28 cellular contexts compared by ENCODE assay signal in genomic region chrY:21001102-21001501, GRCh38.
"Had no signal": no experiment of that assay in that cellular context is flagged by ENCODE, and none has a peak within 500 bp of the region (broad histone marks: within the 10 kb centered on the region; RNA-seq: fewer than 3 reads in every experiment).

No MANE protein-coding gene starts in this region.

- H3K27ac Mint-ChIP-seq: naive thymus-derived CD4-positive, alpha-beta T cell; natural killer cell; nephron; neural progenitor cell; progenitor cell of endocrine pancreas; stimulated activated memory B cell treated with anti-CD40 and anti-IgM and Interleukin-4, amounts not matched to agents 10 μg/mL and 1 μg/mL and 100 μg/mL, for 72 hours; stimulated activated naive CD8-positive, alpha-beta T cell treated with anti-CD3 and anti-CD28 coated beads, Interleukin-15, Interleukin-2, amounts not matched to agents 100 ng/mL and 50 ng/mL, for 24 hours; type B pancreatic cell had no signal

- DNase-seq: naive thymus-derived CD4-positive, alpha-beta T cell; natural killer cell; occipital lobe; ovary; posterior cingulate gyrus; psoas muscle; right cardiac atrium; right lobe of liver; sigmoid colon; small intestine; stimulated activated CD4-positive, alpha-beta T cell treated with anti-CD3 and anti-CD28 coated beads, Interleukin-15, amount 100 ng/mL, for 24 hours; stimulated activated CD4-positive, alpha-beta T cell treated with anti-CD3 and anti-CD28 coated beads, Interleukin-2, amount 100 ng/mL, for 24 hours; stimulated activated CD4-positive, alpha-beta T cell treated with anti-CD3 and anti-CD28 coated beads, Interleukin-2, amount 100 ng/mL, for 48 hours; stimulated activated CD4-positive, alpha-beta T cell treated with anti-CD3 and anti-CD28 coated beads, Interleukin-4, amount 100 ng/mL, for 24 hours; stimulated activated naive CD4-positive, alpha-beta T cell; substantia nigra; testis; tibial artery; transverse colon; upper lobe of right lung; uterus had no signal

- H3K9me3 ChIP-seq: ovary, psoas muscle, right lobe of liver, sigmoid colon, suprapubic skin, testis, tibial artery, transverse colon, upper lobe of right lung, uterus had no signal

- H3K36me3 Mint-ChIP-seq: natural killer cell; neural progenitor cell; stimulated activated memory B cell treated with anti-CD40 and anti-IgM and Interleukin-4, amounts not matched to agents 10 μg/mL and 1 μg/mL and 100 μg/mL, for 72 hours; type B pancreatic cell had no signal

- H3K9me3 Mint-ChIP-seq: naive thymus-derived CD4-positive, alpha-beta T cell; natural killer cell; nephron; neural progenitor cell; stimulated activated memory B cell treated with anti-CD40 and anti-IgM and Interleukin-4, amounts not matched to agents 10 μg/mL and 1 μg/mL and 100 μg/mL, for 72 hours; stimulated activated naive CD8-positive, alpha-beta T cell treated with anti-CD3 and anti-CD28 coated beads, Interleukin-15, Interleukin-2, amounts not matched to agents 100 ng/mL and 50 ng/mL, for 24 hours; type B pancreatic cell had no signal

- H3K4me1 Mint-ChIP-seq: nephron; neural progenitor cell; stimulated activated memory B cell treated with anti-CD40 and anti-IgM and Interleukin-4, amounts not matched to agents 10 μg/mL and 1 μg/mL and 100 μg/mL, for 72 hours had no signal

- ATAC-seq: naive thymus-derived CD4-positive, alpha-beta T cell; natural killer cell; psoas muscle; right cardiac atrium; right lobe of liver; stimulated activated memory B cell treated with anti-CD40 and anti-IgM and Interleukin-4, amounts not matched to agents 10 μg/mL and 1 μg/mL and 100 μg/mL, for 72 hours; upper lobe of right lung had no signal

- H3K4me3 Mint-ChIP-seq: naive thymus-derived CD4-positive, alpha-beta T cell; natural killer cell; nephron; neural progenitor cell; stimulated activated memory B cell treated with anti-CD40 and anti-IgM and Interleukin-4, amounts not matched to agents 10 μg/mL and 1 μg/mL and 100 μg/mL, for 72 hours; stimulated activated naive CD8-positive, alpha-beta T cell treated with anti-CD3 and anti-CD28 coated beads, Interleukin-15, Interleukin-2, amounts not matched to agents 100 ng/mL and 50 ng/mL, for 24 hours; type B pancreatic cell had no signal

- H3K27me3 Mint-ChIP-seq: naive thymus-derived CD4-positive, alpha-beta T cell; progenitor cell of endocrine pancreas; stimulated activated memory B cell treated with anti-CD40 and anti-IgM and Interleukin-4, amounts not matched to agents 10 μg/mL and 1 μg/mL and 100 μg/mL, for 72 hours; stimulated activated naive CD8-positive, alpha-beta T cell treated with anti-CD3 and anti-CD28 coated beads, Interleukin-15, Interleukin-2, amounts not matched to agents 100 ng/mL and 50 ng/mL, for 24 hours; type B pancreatic cell had no signal
